8 cellular contexts compared by ENCODE assay signal in genomic region chr22:49849161-49850020, GRCh38. TPM values are rescaled to one million over a fixed set of nuclear protein-coding genes. Genes with fewer than 3 reads are reported as not detected.
DNase-seq lines count a peak whose midpoint lies in the region; ATAC-seq and TF ChIP-seq lines count a peak whose summit lies in the region.

No MANE protein-coding gene starts in this region.

- H4K20me1 ChIP-seq in mammary epithelial cell (ENCODE audit: insufficient read depth, low read length), result no peaks in the 10 kb centered on the region

- peak overlapping the region; percentile 72 for H3K4me2 ChIP-seq in mammary epithelial cell (ENCODE audit: insufficient read depth, low read depth, low read length)

- peaks cover 4% of the 10 kb centered on the region for H3K79me2 ChIP-seq in mammary epithelial cell (ENCODE audit: insufficient read depth, low read length)

- H3K9me3 ChIP-seq in heart right ventricle (no peaks in the 10 kb centered on the region), mammary epithelial cell (replicated peaks; ENCODE audit: insufficient read depth, low read length) (no peaks in the 10 kb centered on the region), mucosa of rectum (ENCODE audit: control insufficient read depth in 2 of 2, low read length in 2 of 2) (no peaks in the 10 kb centered on the region), upper lobe of right lung (no peaks in the 10 kb centered on the region)

- H3K4me1 ChIP-seq in heart right ventricle (peaks cover 12 to 28% (median 27%) of the 10 kb centered on the region in 9 donors), mammary epithelial cell (ENCODE audit: insufficient read depth, low read length) (peaks cover 12% of the 10 kb centered on the region), mucosa of rectum (ENCODE audit: control insufficient read depth in 2 of 2, insufficient read depth in 2 of 2, low read length in 2 of 2) (peaks cover 4 to 6% of the 10 kb centered on the region in 2 donors), upper lobe of right lung (peaks cover 10% of the 10 kb centered on the region)

- no peak overlapping the region for H2AFZ ChIP-seq in mammary epithelial cell (ENCODE audit: low read depth, low read length)

- BruUV-seq in mammary epithelial cell (replicated peaks; lab: Mats Ljungman, UMichigan), result no TSS peak

- ATAC-seq in heart right ventricle (no peak), upper lobe of right lung (no peak), GM19463 (IDR thresholded peaks at IDR 0.05; ENCODE audit: unreplicated experiment) (no peak), GM21526 (IDR thresholded peaks at IDR 0.05; ENCODE audit: low FRiP score, unreplicated experiment) (no peak)

- H3K27me3 ChIP-seq in heart right ventricle, result peaks cover 27 to 45% (median 40%) of the 10 kb centered on the region in 7 donors
- peaks cover 36% of the 10 kb centered on the region for H3K27me3 ChIP-seq in mammary epithelial cell (ENCODE audit: insufficient read depth, low read length)
- peaks cover 10 to 20% of the 10 kb centered on the region in 2 donors for H3K27me3 ChIP-seq in mucosa of rectum (ENCODE audit: control insufficient read depth in 2 of 2, insufficient read depth in 2 of 2, low read length in 2 of 2)
- peaks cover 26% of the 10 kb centered on the region for H3K27me3 ChIP-seq in upper lobe of right lung

- intact Hi-C loops in heart right ventricle (cut with DNase I) (loop anchor here in 2 of 10 donors (10.0 kb wide), 1 partner anchor 65 kb away; no protein-coding TSS in a partner anchor), cardiac septum (cut with DNase I) (no loop called here), mammary epithelial cell (cut with micrococcal nuclease) (no loop called here), upper lobe of right lung (cut with DNase I) (no loop called here)

- DNase-seq in heart right ventricle (no peak), cardiac septum (ENCODE audit: low spot score) (no peak), mammary epithelial cell (no peak), upper lobe of right lung (peak; percentile 66), NCI-H187 treated with DMSO at 0.1 percent for 48 hours (lab: John Stamatoyannopoulos, UW) (no peak)

- peak overlapping the region in 1 of 10 donors; percentile 36 for H3K27ac ChIP-seq in heart right ventricle
- H3K27ac ChIP-seq in mammary epithelial cell (ENCODE audit: insufficient read depth, low read depth, low read length), result no peak overlapping the region
- no peak overlapping the region for H3K27ac ChIP-seq in mucosa of rectum (ENCODE audit: low read depth in 2 of 2, low read length in 2 of 2)
- H3K27ac ChIP-seq in upper lobe of right lung, result no peak overlapping the region

- in situ Hi-C loops in mammary epithelial cell (cut with MboI; ENCODE audit: low sequenced_read_pairs in 2 of 2), result no loop called here

- no peaks in the 10 kb centered on the region for H3K36me3 ChIP-seq in heart right ventricle
- no peaks in the 10 kb centered on the region for H3K36me3 ChIP-seq in mammary epithelial cell (ENCODE audit: insufficient read depth, low read length)
- no peaks in the 10 kb centered on the region for H3K36me3 ChIP-seq in mucosa of rectum (ENCODE audit: control insufficient read depth in 2 of 2, insufficient read depth in 2 of 2, low read length in 2 of 2)
- H3K36me3 ChIP-seq in upper lobe of right lung, result no peaks in the 10 kb centered on the region

- dilution Hi-C loops in mammary epithelial cell (cut with HindIII; ENCODE audit: low sequenced_read_pairs), result no loop called here

- WGBS in heart right ventricle, 2 donors, result 2 to 3% methylated on average over 44 to 88 of the region's 89 CpGs
- 4% methylated on average over 9 of the region's 89 CpGs for WGBS in mammary epithelial cell (ENCODE audit: low coverage, missing lambda C conversion rate)

- peak overlapping the region; percentile 32 to 66 (median 52) for H3K4me3 ChIP-seq in heart right ventricle
- H3K4me3 ChIP-seq in mammary epithelial cell (replicated peaks in 1 of 3; ENCODE audit: insufficient read depth in 1 of 3, low read depth in 2 of 3, low read length in 3 of 3), result no peak overlapping the region
- peak overlapping the region; percentile 20 to 30 for H3K4me3 ChIP-seq in mucosa of rectum (ENCODE audit: low read length in 2 of 2)
- peak overlapping the region; percentile 53 for H3K4me3 ChIP-seq in upper lobe of right lung

- no peak for TF ChIP-seq CTCF in heart right ventricle (IDR thresholded peaks at IDR 0.05)
- TF ChIP-seq CTCF in mammary epithelial cell (conservative IDR thresholded peaks at IDR 0.05 in 1 of 2, IDR thresholded peaks at IDR 0.05 in 1 of 2; ENCODE audit: extremely low read depth in 1 of 2, insufficient read depth in 1 of 2, low read depth in 1 of 2, low read length in 2 of 2), result no peak
- no peak for TF ChIP-seq CTCF in upper lobe of right lung (IDR thresholded peaks at IDR 0.05)

- H3K9ac ChIP-seq in mammary epithelial cell (ENCODE audit: insufficient read depth, low read length), result no peak overlapping the region
- no peak overlapping the region for H3K9ac ChIP-seq in mucosa of rectum (ENCODE audit: low read depth in 1 of 2, low read length in 2 of 2)

- CTCF ChIA-PET in mammary epithelial cell (lab: Charles Lee; ENCODE audit: low non-redundant PET), result no interaction called here

RNA-seq across cellular contexts. Expression of gene ZBED4, which starts 4.3 kb away (rescaled TPM):
- 1 to 10 TPM; 3.5 to 5.9 (median 4.4) TPM for total RNA-seq in heart right ventricle
- polyA plus RNA-seq in heart right ventricle, result 1 to 10 TPM; 2.6 to 3.2 TPM
- 6.2 TPM for total RNA-seq in cardiac septum
- total RNA-seq in mammary epithelial cell, result 10 to 100 TPM; 16.8 to 20.7 TPM
- polyA plus RNA-seq in mammary epithelial cell, result 6.3 TPM
- 19.3 TPM for polyA minus RNA-seq in mammary epithelial cell
- 11.8 TPM for total RNA-seq in upper lobe of right lung

RNA-seq across cellular contexts. Expression of gene BRD1, which starts 21.7 kb away (rescaled TPM):
- total RNA-seq in heart right ventricle (10 to 100 TPM; 14.6 to 23.2 (median 16.9) TPM), cardiac septum (18.0 TPM), mammary epithelial cell (10 to 100 TPM; 25.5 to 26.9 TPM), upper lobe of right lung (39.0 TPM)
- polyA plus RNA-seq in heart right ventricle (10 to 100 TPM in 1 of 2 donors, 1 to 10 TPM in 1; 8.2 to 22.9 TPM), mammary epithelial cell (4.5 TPM)
- polyA minus RNA-seq in mammary epithelial cell, result 5.3 TPM

Comparison
In these comparisons a context has a peak if more than half of its experiments do, and no peak if none do; other contexts are left out.
1. H3K4me3 ChIP-seq: peak in heart right ventricle (10 of 10), mucosa of rectum (2 of 2) and upper lobe of right lung (single experiment); none in mammary epithelial cell (0 of 3).